Comparison of ENCODE assay signal across 25 cellular contexts in the genomic region with DNA sequence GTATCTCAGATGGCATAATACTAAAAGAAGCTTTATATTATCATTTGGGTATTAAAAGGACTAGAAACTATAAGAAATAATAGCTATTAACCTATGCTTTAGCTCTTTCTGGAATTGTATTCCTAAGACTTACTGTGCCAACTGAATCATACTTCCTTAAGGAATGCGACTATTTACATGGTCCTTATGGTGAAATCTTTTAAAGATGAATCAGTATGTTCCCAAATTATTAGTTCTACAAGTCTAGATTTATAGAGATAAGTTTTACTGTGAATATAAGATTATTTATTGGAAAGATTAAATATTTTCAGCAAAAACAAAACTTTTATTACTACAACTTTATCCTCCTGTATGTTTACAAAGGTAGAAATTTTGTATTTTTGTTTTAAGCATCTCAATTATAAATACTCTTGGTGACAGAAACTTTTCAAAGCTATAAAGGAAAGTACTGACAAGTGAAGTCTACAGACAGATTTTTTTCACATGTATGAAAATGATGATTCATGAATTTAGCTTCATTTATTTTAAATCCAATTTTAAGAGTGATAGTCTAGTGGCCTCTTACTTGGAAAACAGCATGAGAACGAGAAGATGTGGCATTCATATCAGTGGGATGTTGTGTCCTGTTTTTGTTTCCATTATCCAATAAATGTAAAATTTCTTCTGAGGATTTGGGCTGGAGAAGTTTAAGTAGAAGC. TPM values are rescaled to one million over a fixed set of nuclear protein-coding genes. Genes with fewer than 3 reads are reported as not detected.
A peak's percentile ranks its signal among the peaks of the same experiment; 100 is the strongest.
DNase-seq lines count a peak whose midpoint lies in the region; ATAC-seq, FAIRE-seq and TF ChIP-seq lines count a peak whose summit lies in the region.
"Had no signal": no experiment of that assay in that cellular context is flagged by ENCODE, and none has a peak within 500 bp of the region (broad histone marks: within the 10 kb centered on the region; RNA-seq: fewer than 3 reads in every experiment).

No MANE protein-coding gene starts in this region.

- H3K27me3 ChIP-seq in skeletal muscle satellite cell (ENCODE audit: control insufficient read depth, insufficient read depth, low read length) (no peaks in the 10 kb centered on the region), Caco-2 (replicated peaks; ENCODE audit: control insufficient read depth, insufficient read depth, low read length) (no peaks in the 10 kb centered on the region)

- peaks cover 8% of the 10 kb centered on the region; the same call in 1 of the 2 replicates for H4K20me1 ChIP-seq in OCI-LY7 (ENCODE audit: insufficient read depth, low read length)

- no peak overlapping the region for H2AFZ ChIP-seq in OCI-LY7 (ENCODE audit: low read length)

- FAIRE-seq in H54 (lab: Jason Lieb, UNC): peak; percentile 64

- TF ChIP-seq CTCF in fibroblast of mammary gland (conservative IDR thresholded peaks at IDR 0.05; ENCODE audit: control insufficient read depth, insufficient read depth, low read depth, low read length) (no peak), OCI-LY7 (conservative IDR thresholded peaks at IDR 0.05; ENCODE audit: low read length) (no peak), Caco-2 (IDR thresholded peaks at IDR 0.05; ENCODE audit: insufficient read depth in 1 of 2, low read depth in 1 of 2, low read length in 1 of 2, severe bottlenecking in 1 of 2, unreplicated experiment in 1 of 2) (no peak)

- H3K9me3 Mint-ChIP-seq in Caco-2 (ENCODE audit: unreplicated experiment): no peaks in the 10 kb centered on the region
- H3K9me3 Mint-ChIP-seq: activated B cell treated with CpG ODN at 0.5 μM for 24 hours; activated CD4-positive, alpha-beta memory T cell treated with anti-CD3 and anti-CD28 coated beads for 36 hours; activated naive CD8-positive, alpha-beta T cell treated with anti-CD3 and anti-CD28 coated beads, Interleukin-2, amount 50 U/mL, for 24 hours; memory B cell had no signal

- no peak overlapping the region for H3K27ac ChIP-seq in OCI-LY7 (ENCODE audit: low read depth, low read length, poor library complexity, severe bottlenecking)
- H3K27ac ChIP-seq: epithelial cell of prostate, RWPE1 had no signal

- no peak overlapping the region for H3K4me3 ChIP-seq in fibroblast of mammary gland (ENCODE audit: control insufficient read depth, low read depth, low read length)
- H3K4me3 ChIP-seq in skeletal muscle satellite cell (ENCODE audit: low read length): no peak overlapping the region
- no peak overlapping the region for H3K4me3 ChIP-seq in OCI-LY7 (ENCODE audit: low read depth, low read length, poor library complexity, severe bottlenecking)
- H3K4me3 ChIP-seq in Caco-2 (ENCODE audit: low read depth, low read length): no peak overlapping the region

- no peak overlapping the region for H3K27ac Mint-ChIP-seq in Caco-2 (ENCODE audit: unreplicated experiment)
- H3K27ac Mint-ChIP-seq: activated B cell treated with CpG ODN at 0.5 μM for 24 hours; activated CD4-positive, alpha-beta memory T cell treated with anti-CD3 and anti-CD28 coated beads for 36 hours; activated naive CD8-positive, alpha-beta T cell treated with anti-CD3 and anti-CD28 coated beads, Interleukin-2, amount 50 U/mL, for 24 hours; memory B cell had no signal

- intact Hi-C loops in OCI-LY7 (cut with micrococcal nuclease; ENCODE audit: unreplicated experiment): no loop called here
- intact Hi-C loops in Caco-2 (cut with micrococcal nuclease; ENCODE audit: unreplicated experiment): no loop called here

- H3K4me3 Mint-ChIP-seq in Caco-2 (ENCODE audit: unreplicated experiment): no peak overlapping the region
- H3K4me3 Mint-ChIP-seq: activated B cell treated with CpG ODN at 0.5 μM for 24 hours; activated CD4-positive, alpha-beta memory T cell treated with anti-CD3 and anti-CD28 coated beads for 36 hours; activated naive CD8-positive, alpha-beta T cell treated with anti-CD3 and anti-CD28 coated beads, Interleukin-2, amount 50 U/mL, for 24 hours; memory B cell had no signal

- no peaks in the 10 kb centered on the region for H3K27me3 Mint-ChIP-seq in Caco-2 (ENCODE audit: insufficient read depth, unreplicated experiment)
- H3K27me3 Mint-ChIP-seq: activated B cell treated with CpG ODN at 0.5 μM for 24 hours; activated CD4-positive, alpha-beta memory T cell treated with anti-CD3 and anti-CD28 coated beads for 36 hours; activated naive CD8-positive, alpha-beta T cell treated with anti-CD3 and anti-CD28 coated beads, Interleukin-2, amount 50 U/mL, for 24 hours; memory B cell had no signal

- no peaks in the 10 kb centered on the region for H3K9me2 ChIP-seq in OCI-LY7 (ENCODE audit: insufficient read depth, low read length)

- H3K36me3 Mint-ChIP-seq in Caco-2 (ENCODE audit: insufficient read depth, unreplicated experiment): peaks cover 14% of the 10 kb centered on the region

- no peak for DNase-seq in H54 (ENCODE audit: insufficient read length, low spot score)
- peak; percentile 67 for DNase-seq in amniotic epithelial cell (ENCODE audit: low read depth)
- peak; percentile 66 for DNase-seq in fibroblast of mammary gland (ENCODE audit: low read depth)
- DNase-seq in OCI-LY7 (ENCODE audit: low spot score): no peak
- DNase-seq in Caco-2: no peak
- DNase-seq: activated B cell treated with CpG ODN at 0.5 μM for 24 hours; activated CD4-positive, alpha-beta memory T cell treated with anti-CD3 and anti-CD28 coated beads for 36 hours; activated gamma-delta T cell; activated naive CD8-positive, alpha-beta T cell treated with anti-CD3 and anti-CD28 coated beads, Interleukin-2, amount 50 U/mL, for 24 hours; head of caudate nucleus; Karpas-422; left colon; NCI-H1694 treated with DMSO at 0.1 percent for 48 hours; NCI-H2171 treated with DMSO at 0.1 percent for 48 hours; NCI-H526 treated with DMSO at 0.1 percent for 48 hours; occipital lobe; stimulated activated CD4-positive, alpha-beta T cell treated with anti-CD3 and anti-CD28 coated beads, Interleukin-12 subunit alpha, Interleukin-12 subunit beta, amount 100 ng/mL, for 4 hours; stimulated activated CD4-positive, alpha-beta T cell treated with anti-CD3 and anti-CD28 coated beads, Interleukin-4, amount 100 ng/mL, for 4 hours; stimulated activated naive CD8-positive, alpha-beta T cell treated with anti-CD3 and anti-CD28 coated beads, Interleukin-15, Interleukin-2, amounts not matched to agents 100 U/mL and 50 U/mL, for 24 hours; T1000 had no signal

- TF ChIP-seq POLR2A in H54 (IDR thresholded peaks at IDR 0.05; ENCODE audit: low read depth, low read length): no peak
- no peak for TF ChIP-seq POLR2A in GM18505 (IDR thresholded peaks at IDR 0.05; ENCODE audit: borderline replicate concordance, extremely low read depth, insufficient read depth, insufficient read length)

- H3K4me1 Mint-ChIP-seq in Caco-2 (ENCODE audit: low read depth, unreplicated experiment): no peaks in the 10 kb centered on the region
- H3K4me1 Mint-ChIP-seq: activated B cell treated with CpG ODN at 0.5 μM for 24 hours; activated naive CD8-positive, alpha-beta T cell treated with anti-CD3 and anti-CD28 coated beads, Interleukin-2, amount 50 U/mL, for 24 hours; memory B cell had no signal

- H3K36me3 ChIP-seq in skeletal muscle satellite cell (ENCODE audit: insufficient read depth, low read length): peaks cover 7% of the 10 kb centered on the region
- H3K36me3 ChIP-seq in OCI-LY7 (ENCODE audit: insufficient read depth, low read length): peaks cover 95% of the 10 kb centered on the region
- no peaks in the 10 kb centered on the region for H3K36me3 ChIP-seq in Caco-2 (ENCODE audit: control insufficient read depth, insufficient read depth, low read length)

- BruUV-seq in OCI-LY7 (replicated peaks; lab: Mats Ljungman, UMichigan): no TSS peak
- no TSS peak for BruUV-seq in Caco-2 (replicated peaks; lab: Mats Ljungman, UMichigan)

- POLR2A ChIA-PET in OCI-LY7 (lab: Charles Lee) (interaction anchor here (0.7 to 4.4 kb wide), 5 partner anchors 10 to 19 kb away, joined by 3 to 28 read pairs (median 4); a partner anchor contains a TSS), Caco-2 (lab: Charles Lee) (no interaction called here)

- H3K79me2 ChIP-seq in OCI-LY7 (ENCODE audit: insufficient read depth, low read depth, low read length): peaks cover 40% of the 10 kb centered on the region

- no peak overlapping the region for H3K4me2 ChIP-seq in skeletal muscle satellite cell (ENCODE audit: low read length)
- no peak overlapping the region for H3K4me2 ChIP-seq in OCI-LY7 (ENCODE audit: low read length)

- H3K9ac ChIP-seq in skeletal muscle satellite cell (ENCODE audit: low read depth, low read length): peak overlapping the region; percentile 17

- H3K4me1 ChIP-seq in skeletal muscle satellite cell (ENCODE audit: control insufficient read depth, insufficient read depth, low read length) (peaks cover 22% of the 10 kb centered on the region), OCI-LY7 (ENCODE audit: insufficient read depth, low read length, poor library complexity, severe bottlenecking) (peaks cover 7% of the 10 kb centered on the region), Caco-2 (no peaks in the 10 kb centered on the region)

- CTCF ChIA-PET in OCI-LY7 (lab: Charles Lee; ENCODE audit: unreplicated experiment): no interaction called here
- CTCF ChIA-PET in Caco-2 (lab: Charles Lee): no interaction called here

- H3K9me3 ChIP-seq in skeletal muscle satellite cell (replicated peaks; ENCODE audit: low read length) (no peaks in the 10 kb centered on the region), OCI-LY7 (ENCODE audit: low read length) (no peaks in the 10 kb centered on the region), Caco-2 (no peaks in the 10 kb centered on the region)

- no peak for ATAC-seq in GM18505 (IDR thresholded peaks at IDR 0.05; ENCODE audit: unreplicated experiment)
- ATAC-seq: activated naive CD8-positive, alpha-beta T cell treated with anti-CD3 and anti-CD28 coated beads, Interleukin-2, amount 50 U/mL, for 24 hours; left colon; stimulated activated naive CD8-positive, alpha-beta T cell treated with anti-CD3 and anti-CD28 coated beads, Interleukin-15, Interleukin-2, amounts not matched to agents 100 U/mL and 50 U/mL, for 24 hours had no signal

RNA-seq across cellular contexts. Expression of a gene that starts 17.8 kb away (rescaled TPM):
- 10.6 and 12.2 TPM in 2 replicates for total RNA-seq in skeletal muscle satellite cell (2012; rRNA removed)
- total RNA-seq in OCI-LY7 (2014; rRNA removed; shearing (Covaris generic)): 36.4 and 41.5 TPM in 2 replicates
- total RNA-seq in OCI-LY7 (2022): 42.3 and 47.1 TPM in 2 replicates
- 22.3 and 22.5 TPM in 2 replicates for total RNA-seq in Caco-2 (2022)

RNA-seq across cellular contexts. Expression of a gene that starts 18.0 kb away (rescaled TPM):
- total RNA-seq in skeletal muscle satellite cell (2012; rRNA removed): 11.7 and 15.1 TPM in 2 replicates
- 11.7 and 18.9 TPM in 2 replicates for total RNA-seq in OCI-LY7 (2014; rRNA removed; shearing (Covaris generic))
- total RNA-seq in OCI-LY7 (2022) (19.5 and 19.7 TPM in 2 replicates), Caco-2 (2022) (14.4 and 15.2 TPM in 2 replicates)

Comparison
In these comparisons a context has a peak if more than half of its experiments do, and no peak if none do; other contexts are left out.
1. DNase-seq: peak in amniotic epithelial cell (single experiment) and fibroblast of mammary gland (single experiment); none in H54 (single experiment), OCI-LY7 (single experiment) and Caco-2 (0 of 2).